19 cellular contexts compared by ENCODE assay signal in genomic region chr12:470133-470532, GRCh38. TPM values are rescaled to one million over a fixed set of nuclear protein-coding genes. Genes with fewer than 3 reads are reported as not detected.
"Had no signal": no experiment of that assay in that cellular context is flagged by ENCODE, and none has a peak within 500 bp of the region (broad histone marks: within the 10 kb centered on the region; RNA-seq: fewer than 3 reads in every experiment).

No MANE protein-coding gene starts in this region.

- H3K27me3 Mint-ChIP-seq: brain, progenitor cell of endocrine pancreas had no signal

- H3K36me3 Mint-ChIP-seq: activated naive CD8-positive, alpha-beta T cell treated with anti-CD3 and anti-CD28 coated beads for 36 hours; brain; WTC11 had no signal

- H3K4me3 ChIP-seq: mucosa of descending colon, right lobe of liver had no signal

- H3K9me3 ChIP-seq: mucosa of descending colon, right lobe of liver had no signal

- H3K4me1 ChIP-seq: right lobe of liver had no signal

- H3K27ac Mint-ChIP-seq: activated naive CD8-positive, alpha-beta T cell treated with anti-CD3 and anti-CD28 coated beads for 36 hours; brain; effector memory CD8-positive, alpha-beta T cell; progenitor cell of endocrine pancreas; stimulated activated naive CD8-positive, alpha-beta T cell treated with anti-CD3 and anti-CD28 coated beads, Interleukin-15, Interleukin-2, amounts not matched to agents 100 ng/mL and 50 ng/mL, for 24 hours; T-helper 17 cell; type B pancreatic cell; WTC11 had no signal

- DNase-seq: activated CD4-positive, alpha-beta T cell treated with anti-CD3 and anti-CD28 coated beads for 48 hours; activated CD8-positive, alpha-beta memory T cell treated with anti-CD3 and anti-CD28 coated beads, Interleukin-2, amount 50 U/mL, for 48 hours; activated gamma-delta T cell treated with Interleukin-2 at 50 U/mL for 16 hours; activated naive CD8-positive, alpha-beta T cell treated with anti-CD3 and anti-CD28 coated beads for 36 hours; dermis blood vessel endothelial cell; effector memory CD8-positive, alpha-beta T cell; head of caudate nucleus; left colon; mammary epithelial cell; mucosa of descending colon; naive thymus-derived CD4-positive, alpha-beta T cell; occipital lobe; right lobe of liver; T-helper 17 cell had no signal

- H3K9me3 Mint-ChIP-seq: activated naive CD8-positive, alpha-beta T cell treated with anti-CD3 and anti-CD28 coated beads for 36 hours; brain; effector memory CD8-positive, alpha-beta T cell; naive thymus-derived CD4-positive, alpha-beta T cell; stimulated activated naive CD8-positive, alpha-beta T cell treated with anti-CD3 and anti-CD28 coated beads, Interleukin-15, Interleukin-2, amounts not matched to agents 100 ng/mL and 50 ng/mL, for 24 hours; type B pancreatic cell; WTC11 had no signal

- ATAC-seq: effector memory CD8-positive, alpha-beta T cell; left colon; mucosa of descending colon; naive thymus-derived CD4-positive, alpha-beta T cell; right lobe of liver; T-helper 17 cell; WTC11 had no signal

- H3K4me3 Mint-ChIP-seq: activated naive CD8-positive, alpha-beta T cell treated with anti-CD3 and anti-CD28 coated beads for 36 hours; brain; effector memory CD8-positive, alpha-beta T cell; naive thymus-derived CD4-positive, alpha-beta T cell; stimulated activated naive CD8-positive, alpha-beta T cell treated with anti-CD3 and anti-CD28 coated beads, Interleukin-15, Interleukin-2, amounts not matched to agents 100 ng/mL and 50 ng/mL, for 24 hours; T-helper 17 cell; type B pancreatic cell; WTC11 had no signal

- H3K4me1 Mint-ChIP-seq: T-helper 17 cell had no signal

- H3K27me3 ChIP-seq: right lobe of liver had no signal

- H3K36me3 ChIP-seq: right lobe of liver had no signal

- H3K27ac ChIP-seq: right lobe of liver had no signal

RNA-seq across cellular contexts. Expression of gene B4GALNT3, which starts 10.4 kb away (rescaled TPM):
- total RNA-seq: dermis blood vessel endothelial cell had no signal
